8 cellular contexts compared by ENCODE assay signal in the genomic region with DNA sequence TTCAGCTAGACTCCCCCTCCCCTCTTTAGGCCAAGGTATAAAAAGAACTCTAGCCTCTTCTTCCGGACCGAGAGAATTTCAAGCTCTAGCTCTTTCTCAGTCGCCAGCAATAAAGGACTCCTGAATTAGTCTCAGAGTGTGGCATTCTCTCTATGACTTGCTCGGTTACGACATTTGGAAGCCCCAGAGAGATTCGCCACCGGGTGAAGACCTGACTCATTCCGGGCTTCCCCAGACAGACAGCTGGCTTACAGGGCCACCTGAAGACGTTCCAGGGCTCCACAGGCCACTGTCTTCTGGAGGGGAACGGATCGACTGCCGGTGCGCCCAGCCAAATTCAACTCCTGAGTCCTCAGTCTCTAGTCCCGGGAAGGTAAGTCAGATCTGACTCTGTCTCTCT. TPM values are rescaled to one million over a fixed set of nuclear protein-coding genes. Genes with fewer than 3 reads are reported as not detected.
DNase-seq lines count a peak whose midpoint lies in the region; ATAC-seq lines count a peak whose summit lies in the region.

Gene AKR1B15 (plus strand): TSS at position 234 of the 400 bp plus-strand sequence. CDS start 15,510 bp downstream, outside the sequence.

- peak; percentile 0 for DNase-seq in NOMO-1 treated with DMSO at 0.1 percent for 48 hours (lab: John Stamatoyannopoulos, UW; ENCODE audit: unreplicated experiment)
- DNase-seq in NOMO-1 treated with dmso at 0.1 percent for 144 hours (lab: John Stamatoyannopoulos, UW; ENCODE audit: unreplicated experiment): no peak
- peak; percentile 77 for DNase-seq in M059J (ENCODE audit: low read depth)
- peak; percentile 60 for DNase-seq in iris pigment epithelial cell (ENCODE audit: low read depth)
- no peak for DNase-seq in SW 1271 (lab: John Stamatoyannopoulos, UW)
- DNase-seq in foreskin melanocyte: no peak
- DNase-seq in NCI-H2171 treated with DMSO at 0.1 percent for 48 hours (lab: John Stamatoyannopoulos, UW): no peak

- ATAC-seq in GM21723 (IDR thresholded peaks at IDR 0.05; ENCODE audit: unreplicated experiment): peak; percentile 97

RNA-seq across cellular contexts. Expression of gene AKR1B15, which starts in this region (rescaled TPM):
- total RNA-seq in M059J (2014; rRNA removed; shearing (Covaris generic)): 0.57 and 1.6 TPM in 2 replicates

Comparison
In these comparisons a context has a peak if more than half of its experiments do, and no peak if none do; other contexts are left out.
1. DNase-seq: peak in NOMO-1 treated with DMSO at 0.1 percent for 48 hours (single experiment), M059J (single experiment) and iris pigment epithelial cell (single experiment); none in NOMO-1 treated with dmso at 0.1 percent for 144 hours (single experiment), SW 1271 (0 of 2), foreskin melanocyte (single experiment) and NCI-H2171 treated with DMSO at 0.1 percent for 48 hours (single experiment).